8 cellular contexts compared by ENCODE assay signal in genomic region chr1:1616045-1616821, GRCh38. TPM values are rescaled to one million over a fixed set of nuclear protein-coding genes. Genes with fewer than 3 reads are reported as not detected.
DNase-seq lines count a peak whose midpoint lies in the region; ATAC-seq and TF ChIP-seq lines count a peak whose summit lies in the region.

No MANE protein-coding gene starts in this region.

- H3K4me1 Mint-ChIP-seq in activated T-cell treated with anti-CD3 and anti-CD28 coated beads, Interleukin-2, amount 50 U/mL, for 72 hours (ENCODE audit: low read depth): peaks cover 19% of the 10 kb centered on the region

- H3K27me3 ChIP-seq in HL-60 (ENCODE audit: insufficient read depth, poor library complexity, severe bottlenecking) (no peaks in the 10 kb centered on the region), neuronal stem cell (ENCODE audit: control insufficient read depth in 3 of 3, insufficient read depth in 3 of 3, low read depth in 1 of 3, low read length in 3 of 3) (no peaks in the 10 kb centered on the region)

- no CpG with 5 or more reads among the region's 80 CpGs for WGBS in neuronal stem cell (ENCODE audit: extremely low coverage in 2 of 2, insufficient read length in 2 of 2, insufficient replicate concordance in 1 of 2), 2 donors

- no peak overlapping the region for H4K91ac ChIP-seq in neuronal stem cell (ENCODE audit: low read depth, low read length, poor library complexity)

- no peak overlapping the region for H2BK15ac ChIP-seq in neuronal stem cell (ENCODE audit: low read length)

- H3K18ac ChIP-seq in neuronal stem cell (ENCODE audit: low read length): peak overlapping the region; percentile 93

- H3K36me3 ChIP-seq in neuronal stem cell (replicated peaks in 1 of 2; ENCODE audit: control insufficient read depth in 2 of 2, insufficient read depth in 2 of 2, low read length in 2 of 2): peaks cover 12 to 24% of the 10 kb centered on the region in 2 donors

- ATAC-seq in GM19467 (IDR thresholded peaks at IDR 0.05; ENCODE audit: unreplicated experiment): peak; percentile 1
- peak; percentile 26 to 36 for ATAC-seq in activated T-cell treated with anti-CD3 and anti-CD28 coated beads, Interleukin-2, amount 50 U/mL, for 72 hours (replicated peaks in 1 of 2)

- no peaks in the 10 kb centered on the region for H3K9me3 Mint-ChIP-seq in activated T-cell treated with anti-CD3 and anti-CD28 coated beads, Interleukin-2, amount 50 U/mL, for 72 hours

- H3K4me1 ChIP-seq in neuronal stem cell (ENCODE audit: control insufficient read depth in 2 of 2, insufficient read depth in 1 of 2, low read depth in 1 of 2, low read length in 2 of 2): peaks cover 11 to 21% of the 10 kb centered on the region in 2 donors

- DNase-seq in Caki2 (ENCODE audit: low read depth) (peak; percentile 19), HL-60 (ENCODE audit: low read depth in 1 of 2, low spot score in 1 of 2) (no peak), fibroblast of villous mesenchyme (ENCODE audit: low read depth) (peak; percentile 48), neuronal stem cell (ENCODE audit: low spot score) (no peak), SIG-M5 (lab: John Stamatoyannopoulos, UW) (no peak), MV-4-11 (lab: John Stamatoyannopoulos, UW) (no peak)
- peak; percentile 62 to 70 for DNase-seq in activated T-cell treated with anti-CD3 and anti-CD28 coated beads, Interleukin-2, amount 50 U/mL, for 72 hours

- H3K27ac Mint-ChIP-seq in activated T-cell treated with anti-CD3 and anti-CD28 coated beads, Interleukin-2, amount 50 U/mL, for 72 hours: peak overlapping the region; percentile 87

- peaks cover 21% of the 10 kb centered on the region for H3K79me1 ChIP-seq in neuronal stem cell (ENCODE audit: low read depth, low read length)

- no peak overlapping the region for H4K8ac ChIP-seq in neuronal stem cell (ENCODE audit: low read depth, low read length)

- peak overlapping the region; percentile 56 for H2AK5ac ChIP-seq in neuronal stem cell (ENCODE audit: low read depth, low read length)

- H3K14ac ChIP-seq in neuronal stem cell (ENCODE audit: low read length): peak overlapping the region; percentile 94

- peak overlapping the region; percentile 99 for H2AFZ ChIP-seq in neuronal stem cell (ENCODE audit: low read length)

- H3K27ac ChIP-seq in HL-60 (replicated peaks) (no peak overlapping the region), neuronal stem cell (replicated peaks; ENCODE audit: low read length) (peak overlapping the region; percentile 27)

- no peak overlapping the region for H3K4ac ChIP-seq in neuronal stem cell (ENCODE audit: low read length)

- H3K9me3 ChIP-seq in neuronal stem cell (replicated peaks in 1 of 2; ENCODE audit: control insufficient read depth in 2 of 2, insufficient read depth in 1 of 2, low read depth in 1 of 2, low read length in 2 of 2): no peaks in the 10 kb centered on the region

- peak overlapping the region; percentile 92 for H3K9ac ChIP-seq in neuronal stem cell (ENCODE audit: low read depth, low read length, poor library complexity)

- no peaks in the 10 kb centered on the region for H3K27me3 Mint-ChIP-seq in activated T-cell treated with anti-CD3 and anti-CD28 coated beads, Interleukin-2, amount 50 U/mL, for 72 hours (ENCODE audit: low read depth)

- H3K36me3 Mint-ChIP-seq in activated T-cell treated with anti-CD3 and anti-CD28 coated beads, Interleukin-2, amount 50 U/mL, for 72 hours (ENCODE audit: insufficient read depth in 2 of 2): peaks cover 0 to 4% of the 10 kb centered on the region in 2 donors

- in situ Hi-C loops in Caki2 (cut with HindIII; ENCODE audit: low pct_unique_long_range_greater_than_20kb, low sequenced_read_pairs): no loop called here

- H2BK120ac ChIP-seq in neuronal stem cell (ENCODE audit: low read depth, low read length): peak overlapping the region; percentile 47

- peak overlapping the region; percentile 96 for H3K4me2 ChIP-seq in neuronal stem cell (ENCODE audit: insufficient read depth, low read length, poor library complexity, severe bottlenecking)

- H3K4me3 ChIP-seq in HL-60 (replicated peaks; ENCODE audit: insufficient read depth, low read length) (peak overlapping the region; percentile 68), fibroblast of villous mesenchyme (ENCODE audit: low read depth, low read length) (peak overlapping the region; percentile 83), neuronal stem cell (ENCODE audit: low read length in 2 of 2) (peak overlapping the region; percentile 95 to 100)

- peak overlapping the region; percentile 100 for H3K23ac ChIP-seq in neuronal stem cell (ENCODE audit: low read depth, low read length, poor library complexity)

- peak overlapping the region; percentile 86 for H3K4me3 Mint-ChIP-seq in activated T-cell treated with anti-CD3 and anti-CD28 coated beads, Interleukin-2, amount 50 U/mL, for 72 hours

- no peak for TF ChIP-seq CTCF in HL-60 (IDR thresholded peaks at IDR 0.05; ENCODE audit: insufficient read depth, low read length)
- TF ChIP-seq CTCF in fibroblast of villous mesenchyme (IDR thresholded peaks at IDR 0.05; ENCODE audit: insufficient read depth, low read depth, low read length): no peak

- peak overlapping the region; percentile 84 for H2BK12ac ChIP-seq in neuronal stem cell (ENCODE audit: low read length)

- H2BK5ac ChIP-seq in neuronal stem cell (ENCODE audit: low read length): peak overlapping the region; percentile 100

RNA-seq across cellular contexts. Expression of gene MIB2, which starts 0.9 kb away (rescaled TPM):
- 35.7 and 49.0 TPM in 2 replicates for total RNA-seq in Caki2 (2014; rRNA removed; shearing (Covaris generic); ENCODE audit: low replicate concordance)
- 10 to 100 TPM; 68.6 to 78.6 TPM for total RNA-seq in activated T-cell treated with anti-CD3 and anti-CD28 coated beads, Interleukin-2, amount 50 U/mL, for 72 hours
- total RNA-seq in fibroblast of villous mesenchyme: 58.7 and 62.8 TPM in 2 replicates
- polyA plus RNA-seq in neuronal stem cell (2013, experiment 1 of 2): 60.6 TPM
- polyA plus RNA-seq in neuronal stem cell (2013, experiment 2 of 2): 58.5 TPM

RNA-seq across cellular contexts. Expression of gene MMP23B, which starts 15.7 kb away (rescaled TPM):
- not detected in 2 replicates for total RNA-seq in Caki2 (2014; rRNA removed; shearing (Covaris generic); ENCODE audit: low replicate concordance)
- 1 to 10 TPM; 1.5 TPM for total RNA-seq in activated T-cell treated with anti-CD3 and anti-CD28 coated beads, Interleukin-2, amount 50 U/mL, for 72 hours
- 6.5 and 11.0 TPM in 2 replicates for total RNA-seq in fibroblast of villous mesenchyme
- polyA plus RNA-seq in neuronal stem cell (2013, experiment 1 of 2): 11.0 TPM
- polyA plus RNA-seq in neuronal stem cell (2013, experiment 2 of 2): 10.6 TPM

RNA-seq across cellular contexts. Expression of gene FNDC10, which starts 16.3 kb away (rescaled TPM):
- total RNA-seq in Caki2 (2014; rRNA removed; shearing (Covaris generic); ENCODE audit: low replicate concordance): 16.9 and 31.3 TPM in 2 replicates
- total RNA-seq in activated T-cell treated with anti-CD3 and anti-CD28 coated beads, Interleukin-2, amount 50 U/mL, for 72 hours: 1 to 10 TPM in 1 of 2 donors, under 1 TPM in 1; 1.00 to 1.5 TPM
- total RNA-seq in fibroblast of villous mesenchyme: 0.43 and 2.6 TPM in 2 replicates
- polyA plus RNA-seq in neuronal stem cell (2013, experiment 1 of 2): 12.4 TPM
- 11.8 TPM for polyA plus RNA-seq in neuronal stem cell (2013, experiment 2 of 2)

RNA-seq across cellular contexts. Expression of gene SSU72, which starts 41.6 kb away (rescaled TPM):
- total RNA-seq in Caki2 (2014; rRNA removed; shearing (Covaris generic); ENCODE audit: low replicate concordance): 51.1 and 81.8 TPM in 2 replicates
- total RNA-seq in activated T-cell treated with anti-CD3 and anti-CD28 coated beads, Interleukin-2, amount 50 U/mL, for 72 hours: 100 to 1,000 TPM; 138 to 167 TPM
- total RNA-seq in fibroblast of villous mesenchyme: 58.7 and 68.6 TPM in 2 replicates
- polyA plus RNA-seq in neuronal stem cell (2013, experiment 1 of 2): 147 TPM
- polyA plus RNA-seq in neuronal stem cell (2013, experiment 2 of 2): 144 TPM

RNA-seq across cellular contexts. Expression of gene CDK11B, which starts 42.6 kb away (rescaled TPM):
- 4.4 and 5.5 TPM in 2 replicates for total RNA-seq in Caki2 (2014; rRNA removed; shearing (Covaris generic); ENCODE audit: low replicate concordance)
- 10 to 100 TPM; 41.5 to 42.3 TPM for total RNA-seq in activated T-cell treated with anti-CD3 and anti-CD28 coated beads, Interleukin-2, amount 50 U/mL, for 72 hours
- 5.2 and 6.0 TPM in 2 replicates for total RNA-seq in fibroblast of villous mesenchyme
- 40.1 TPM for polyA plus RNA-seq in neuronal stem cell (2013, experiment 1 of 2)
- 41.3 TPM for polyA plus RNA-seq in neuronal stem cell (2013, experiment 2 of 2)

Comparison
In these comparisons a context has a peak if more than half of its experiments do, and no peak if none do; other contexts are left out.
1. DNase-seq: peak in Caki2 (single experiment), activated T-cell treated with anti-CD3 and anti-CD28 coated beads, Interleukin-2, amount 50 U/mL, for 72 hours (2 of 2) and fibroblast of villous mesenchyme (single experiment); none in HL-60 (0 of 2), neuronal stem cell (single experiment), SIG-M5 (single experiment) and MV-4-11 (single experiment).
2. Peak in every context shown above with its lines, with median percentiles within 50 percentile points of each other: H3K4me3 ChIP-seq.